ENCODE assay signal across 8 cellular contexts in the genomic region with DNA sequence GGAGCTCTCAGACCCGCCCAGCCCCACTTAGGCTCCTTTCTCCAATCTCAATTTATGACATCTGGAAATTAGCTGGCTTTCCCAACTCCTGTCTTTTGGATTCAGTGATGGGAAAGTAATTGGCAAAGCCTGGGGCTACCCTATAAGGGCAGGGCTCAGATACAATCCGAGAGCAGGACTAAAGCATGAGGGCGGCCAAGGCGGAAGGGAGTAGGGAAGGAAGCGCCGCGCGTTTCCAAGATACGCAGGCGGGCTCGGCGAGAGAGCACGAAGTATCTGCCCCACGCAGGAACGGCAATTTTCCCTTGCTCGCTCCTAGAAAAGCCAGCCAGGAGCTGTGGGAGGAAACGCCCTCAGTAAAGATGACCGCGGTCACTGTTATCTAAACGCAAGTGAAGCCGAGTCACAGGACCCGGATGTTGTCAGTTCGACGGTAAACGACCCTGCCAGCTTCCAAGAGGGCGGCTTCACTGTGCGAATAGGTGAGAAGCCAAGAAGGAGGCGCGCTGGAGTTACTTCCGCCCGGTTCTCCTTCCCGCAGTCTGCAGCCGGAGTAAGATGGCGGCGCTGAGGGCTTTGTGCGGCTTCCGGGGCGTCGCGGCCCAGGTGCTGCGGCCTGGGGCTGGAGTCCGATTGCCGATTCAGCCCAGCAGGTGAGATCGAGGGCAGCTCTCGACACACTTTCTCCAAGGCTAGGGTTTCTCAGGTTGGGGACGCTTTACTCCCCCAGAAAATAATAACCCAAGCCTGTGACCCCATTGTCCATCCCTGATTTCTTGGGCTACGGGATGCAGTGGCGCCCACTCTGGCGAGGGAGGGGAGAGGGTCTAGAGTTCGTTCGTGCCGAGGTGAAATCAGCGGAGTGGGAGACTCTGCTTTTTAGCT. TPM values are rescaled to one million over a fixed set of nuclear protein-coding genes. Genes with fewer than 3 reads are reported as not detected.
A peak's percentile ranks its signal among the peaks of the same experiment; 100 is the strongest.
DNase-seq lines count a peak whose midpoint lies in the region; ATAC-seq, FAIRE-seq and TF ChIP-seq lines count a peak whose summit lies in the region.

A gene (plus strand): TSS at position 540 of the 885 bp plus-strand sequence. CDS start 19 bp downstream, at position 559.

- peak; percentile 89 for ATAC-seq in HG02840 (IDR thresholded peaks at IDR 0.05; ENCODE audit: low FRiP score, unreplicated experiment)

- H3K4me2 ChIP-seq in parathyroid adenoma (ENCODE audit: low read length): peak within 1 kb of the TSS; percentile 90

- 0 to 2% methylated on average over 36 to 53 of the region's 53 CpGs for WGBS in tibial nerve, 2 donors

- TF ChIP-seq CTCF in cardiac muscle cell (IDR thresholded peaks at IDR 0.05; ENCODE audit: low read depth, low read length) (peak; percentile 30), parathyroid adenoma (IDR thresholded peaks at IDR 0.05) (no peak), tibial nerve (IDR thresholded peaks at IDR 0.05) (peak in 1 of 5 experiments; percentile 28)

- H3K36me3 ChIP-seq in adipocyte (ENCODE audit: control insufficient read depth, insufficient read depth, low read length, severe bottlenecking): peaks cover 22% of the 10 kb centered on the region
- peaks cover 16% of the 10 kb centered on the region for H3K36me3 ChIP-seq in cardiac muscle cell
- no peaks in the 10 kb centered on the region for H3K36me3 ChIP-seq in parathyroid adenoma (ENCODE audit: control insufficient read depth, insufficient read depth, low read length)
- H3K36me3 ChIP-seq in tibial nerve: peaks cover 0 to 35% (median 0%) of the 10 kb centered on the region in 3 donors

- peak; percentile 52 to 93 for TF ChIP-seq EP300 in tibial nerve (IDR thresholded peaks at IDR 0.05)

- H3K9ac ChIP-seq in adipocyte (ENCODE audit: low read length) (peak within 1 kb of the TSS; percentile 98), parathyroid adenoma (peak within 1 kb of the TSS; percentile 72)

- FAIRE-seq in GM12891 (lab: Jason Lieb, UNC): peak; percentile 95

- DNase-seq in GM12891 (ENCODE audit: insufficient read length, low spot score) (peak; percentile 89), NCI-H1436 (lab: John Stamatoyannopoulos, UW) (peak; percentile 97), T follicular helper cell (ENCODE audit: low read depth) (peak; percentile 95), adipocyte (ENCODE audit: low read depth) (peak; percentile 100), cardiac muscle cell (ENCODE audit: low read depth in 1 of 2, low spot score in 1 of 2) (peak; percentile 100), tibial nerve (ENCODE audit: low spot score in 2 of 2) (peak; percentile 95 to 96)

- H3K4me3 ChIP-seq in adipocyte (ENCODE audit: low read length) (peak within 1 kb of the TSS; percentile 94), cardiac muscle cell (peak within 1 kb of the TSS; percentile 73), parathyroid adenoma (ENCODE audit: low read depth, low read length) (peak within 1 kb of the TSS; percentile 99), tibial nerve (peak within 1 kb of the TSS; percentile 77 to 82 (median 81))

- H3K27ac ChIP-seq in cardiac muscle cell (peak within 1 kb of the TSS; percentile 92), parathyroid adenoma (peak within 1 kb of the TSS; percentile 98), tibial nerve (peak within 1 kb of the TSS; percentile 95 to 98 (median 96))

- H3K79me2 ChIP-seq in parathyroid adenoma: peaks cover 11% of the 10 kb centered on the region

- H3K27me3 ChIP-seq in adipocyte (replicated peaks; ENCODE audit: control insufficient read depth, insufficient read depth, low read length) (no peaks in the 10 kb centered on the region), cardiac muscle cell (no peaks in the 10 kb centered on the region), parathyroid adenoma (ENCODE audit: control insufficient read depth, insufficient read depth, low read length) (no peaks in the 10 kb centered on the region), tibial nerve (no peaks in the 10 kb centered on the region)

- TF ChIP-seq POLR2A in GM12891 (IDR thresholded peaks at IDR 0.05; ENCODE audit: low read depth, low read length) (peak; percentile 93), tibial nerve (IDR thresholded peaks at IDR 0.05) (peak; percentile 59 to 82)

- H3K9me3 ChIP-seq in adipocyte (ENCODE audit: control insufficient read depth, low read length): no peaks in the 10 kb centered on the region
- no peaks in the 10 kb centered on the region for H3K9me3 ChIP-seq in cardiac muscle cell (ENCODE audit: low read depth)
- H3K9me3 ChIP-seq in parathyroid adenoma (ENCODE audit: control insufficient read depth, low read length): no peaks in the 10 kb centered on the region
- H3K9me3 ChIP-seq in tibial nerve: no peaks in the 10 kb centered on the region

- peak within 1 kb of the TSS; percentile 97 for H2AFZ ChIP-seq in parathyroid adenoma

- H3K4me1 ChIP-seq in adipocyte (ENCODE audit: control insufficient read depth, insufficient read depth, low read length) (peaks cover 79% of the 10 kb centered on the region), cardiac muscle cell (ENCODE audit: low read depth) (peaks cover 18% of the 10 kb centered on the region), parathyroid adenoma (peaks cover 4% of the 10 kb centered on the region), tibial nerve (peaks cover 3 to 89% (median 54%) of the 10 kb centered on the region in 4 donors)

TF ChIP-seq in GM12891, 5 proteins besides CTCF, POLR2A, EP300 and RAD21:
- TF ChIP-seq POU2F2 (IDR thresholded peaks at IDR 0.05; ENCODE audit: low read depth, low read length) (peak; percentile 72), TAF1 (IDR thresholded peaks at IDR 0.05; ENCODE audit: low read depth, low read length) (peak; percentile 98), SPI1 (IDR thresholded peaks at IDR 0.05; ENCODE audit: low read depth, low read length) (no peak), PAX5 (IDR thresholded peaks at IDR 0.05; ENCODE audit: insufficient read depth, low read length, severe bottlenecking) (no peak), POLR2AphosphoS5 (IDR thresholded peaks at IDR 0.05; ENCODE audit: low read depth, low read length) (peak; percentile 78)

RNA-seq across cellular contexts. Expression of the gene that starts here (rescaled TPM):
- 105 TPM for polyA plus RNA-seq in GM12891 (2012; ENCODE audit: low read depth, missing spikeins)
- total RNA-seq in cardiac muscle cell: 183 and 204 TPM in 2 replicates
- polyA plus RNA-seq in cardiac muscle cell: 346 and 367 TPM in 2 replicates
- total RNA-seq in tibial nerve: 100 to 1,000 TPM in 2 of 4 donors, 10 to 100 TPM in 2; 73.0 to 118 (median 103) TPM

Comparison
In these comparisons a context has a peak if more than half of its experiments do, and no peak if none do; other contexts are left out.
1. Peak in every context shown above with its lines: DNase-seq, ATAC-seq, H3K4me3 ChIP-seq and H3K27ac ChIP-seq.